ENCODE assay signal across 11 cellular contexts in the genomic region with DNA sequence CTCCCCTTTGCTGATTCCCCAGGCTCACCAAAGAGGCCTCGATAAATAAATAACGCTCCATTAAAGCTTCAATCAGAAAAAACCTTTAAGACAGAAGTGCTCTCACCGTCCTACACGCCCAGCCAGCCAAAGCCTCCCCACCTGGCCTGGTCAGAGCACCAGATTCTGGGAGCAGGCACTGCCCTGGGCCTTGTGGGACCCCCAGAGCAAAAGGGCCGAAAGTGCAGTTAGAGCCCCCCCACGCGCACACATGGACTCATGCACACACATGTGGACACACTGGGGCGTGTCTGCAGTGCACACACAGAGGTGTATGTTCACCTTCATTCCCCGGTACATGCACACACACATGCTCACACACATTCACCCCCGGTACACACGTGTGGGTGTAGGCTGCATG. TPM values are rescaled to one million over a fixed set of nuclear protein-coding genes. Genes with fewer than 3 reads are reported as not detected.
DNase-seq lines count a peak whose midpoint lies in the region; ATAC-seq and TF ChIP-seq lines count a peak whose summit lies in the region.
"Had no signal": no experiment of that assay in that cellular context is flagged by ENCODE, and none has a peak within 500 bp of the region (broad histone marks: within the 10 kb centered on the region; RNA-seq: fewer than 3 reads in every experiment).

No MANE protein-coding gene starts in this region.

- H3K4me1 ChIP-seq in Karpas-422 (ENCODE audit: low read length) (peaks cover 64% of the 10 kb centered on the region), esophagus squamous epithelium (peaks cover 28 to 63% (median 29%) of the 10 kb centered on the region in 3 donors), skeletal muscle tissue (ENCODE audit: control insufficient read depth in 3 of 3, insufficient read depth in 3 of 3, low read length in 3 of 3) (peaks cover 29 to 38% (median 35%) of the 10 kb centered on the region in 3 donors)

- no peak for DNase-seq in CD4-positive, alpha-beta T cell
- DNase-seq in Karpas-422 (no peak), esophagus squamous epithelium (lab: John Stamatoyannopoulos, UW) (no peak), D341Med (ENCODE audit: low spot score) (no peak), NCI-H146 (lab: John Stamatoyannopoulos, UW) (no peak)
- DNase-seq: Calu3, H9, NCI-H2081 treated with DMSO at 0.1 percent for 48 hours had no signal

- no peaks in the 10 kb centered on the region for H4K20me1 ChIP-seq in Karpas-422 (ENCODE audit: insufficient read depth, low read depth, low read length)

- H3K36me3 ChIP-seq in Karpas-422 (ENCODE audit: insufficient read depth, low read length) (peaks cover 12% of the 10 kb centered on the region; the same call in 1 of the 2 replicates), esophagus squamous epithelium (peaks cover 0 to 4% (median 0%) of the 10 kb centered on the region in 3 donors), skeletal muscle tissue (ENCODE audit: control insufficient read depth in 3 of 3, insufficient read depth in 3 of 3, low read length in 3 of 3) (peaks cover 7 to 8% (median 7%) of the 10 kb centered on the region in 3 donors)

- H3K4me3 ChIP-seq in Karpas-422 (ENCODE audit: low read length) (no peak overlapping the region), esophagus squamous epithelium (no peak overlapping the region), skeletal muscle tissue (ENCODE audit: low read length in 3 of 3) (no peak overlapping the region)

- no peak for TF ChIP-seq CTCF in CD4-positive, alpha-beta T cell (IDR thresholded peaks at IDR 0.05)
- TF ChIP-seq CTCF in esophagus squamous epithelium (IDR thresholded peaks at IDR 0.05) = no peak

- no peaks in the 10 kb centered on the region for H3K27me3 ChIP-seq in CD4-positive, alpha-beta T cell (ENCODE audit: control insufficient read depth, insufficient read depth, low read length)
- no peaks in the 10 kb centered on the region for H3K27me3 ChIP-seq in Karpas-422 (ENCODE audit: low read length)
- no peaks in the 10 kb centered on the region for H3K27me3 ChIP-seq in esophagus squamous epithelium
- no peaks in the 10 kb centered on the region for H3K27me3 ChIP-seq in skeletal muscle tissue (ENCODE audit: control insufficient read depth in 3 of 3, insufficient read depth in 3 of 3, low read length in 3 of 3)

- no peaks in the 10 kb centered on the region for H3K27me3 Mint-ChIP-seq in CD4-positive, alpha-beta T cell

- H3K79me2 ChIP-seq in Karpas-422 (ENCODE audit: low read length) = peaks cover 39% of the 10 kb centered on the region

- no peaks in the 10 kb centered on the region for H3K9me3 Mint-ChIP-seq in CD4-positive, alpha-beta T cell
- H3K9me3 Mint-ChIP-seq: H9 had no signal

- CTCF ChIA-PET in CD4-positive, alpha-beta T cell (lab: Charles Lee) = no interaction called here

- H3K4me1 Mint-ChIP-seq in CD4-positive, alpha-beta T cell (ENCODE audit: low read depth) = peaks cover 50% of the 10 kb centered on the region

- no peak for ATAC-seq in CD4-positive, alpha-beta T cell (ENCODE audit: poor library complexity)
- no peak for ATAC-seq in GM18870 (IDR thresholded peaks at IDR 0.05; ENCODE audit: unreplicated experiment)
- ATAC-seq in GM19397 (IDR thresholded peaks at IDR 0.05; ENCODE audit: unreplicated experiment) = no peak

- TF ChIP-seq POLR2A in esophagus squamous epithelium (IDR thresholded peaks at IDR 0.05) = no peak

- no peaks in the 10 kb centered on the region for H3K9me2 ChIP-seq in Karpas-422 (replicated peaks; ENCODE audit: insufficient read depth, low read length)

- POLR2A ChIA-PET in CD4-positive, alpha-beta T cell (lab: Charles Lee) = interaction anchor here (1.5 kb wide), 1 partner anchor 44 kb away, joined by 6 read pairs; the partner anchor contains the start of gene PXMP4

- no peak overlapping the region for H3K4me2 ChIP-seq in Karpas-422 (ENCODE audit: low read depth, low read length, poor library complexity, severe bottlenecking)

- H3K9me3 ChIP-seq in CD4-positive, alpha-beta T cell (ENCODE audit: control insufficient read depth, low read length) = no peaks in the 10 kb centered on the region
- H3K9me3 ChIP-seq in Karpas-422 (ENCODE audit: low read length) (no peaks in the 10 kb centered on the region), esophagus squamous epithelium (no peaks in the 10 kb centered on the region), skeletal muscle tissue (ENCODE audit: control insufficient read depth in 3 of 3, low read length in 3 of 3) (no peaks in the 10 kb centered on the region)

- H3K27ac ChIP-seq in CD4-positive, alpha-beta T cell (ENCODE audit: low read depth, low read length) = no peak overlapping the region
- H3K27ac ChIP-seq in Karpas-422 (ENCODE audit: low read length) = peak overlapping the region; percentile 85
- peak overlapping the region; percentile 81 to 94 (median 88) for H3K27ac ChIP-seq in esophagus squamous epithelium
- H3K27ac ChIP-seq in skeletal muscle tissue (ENCODE audit: low read depth, low read length) = peak overlapping the region; percentile 71

- H3K36me3 Mint-ChIP-seq in CD4-positive, alpha-beta T cell (ENCODE audit: low read depth) = no peaks in the 10 kb centered on the region

- no peak overlapping the region for H3K27ac Mint-ChIP-seq in CD4-positive, alpha-beta T cell

- peak overlapping the region; percentile 42 for H3K4me3 Mint-ChIP-seq in CD4-positive, alpha-beta T cell

- 96 to 100% methylated on average over 4 to 7 of the region's 11 CpGs for WGBS in esophagus squamous epithelium, 2 donors

- H3K9ac ChIP-seq in Karpas-422 (ENCODE audit: low read length) (no peak overlapping the region), skeletal muscle tissue (ENCODE audit: low read depth in 1 of 3, low read length in 3 of 3) (peak overlapping the region in 1 of 3 donors; percentile 45)

- H2AFZ ChIP-seq in Karpas-422 (ENCODE audit: low read length) = no peak overlapping the region

- intact Hi-C loops in CD4-positive, alpha-beta T cell (cut with DNase I, micrococcal nuclease) = no loop called here
- intact Hi-C loops in esophagus squamous epithelium (cut with DNase I) = no loop called here

RNA-seq across cellular contexts. Expression of gene NECAB3, which starts 1.9 kb away (rescaled TPM):
- 1 to 10 TPM; 8.7 to 9.2 TPM for total RNA-seq in CD4-positive, alpha-beta T cell
- 38.2 and 89.2 TPM in 2 replicates for total RNA-seq in Karpas-422 (2014; rRNA removed; shearing (Covaris generic); ENCODE audit: low replicate concordance)
- total RNA-seq in esophagus squamous epithelium (10 to 100 TPM; 12.6 to 25.9 (median 19.1) TPM), skeletal muscle tissue (32.4 TPM)

RNA-seq across cellular contexts. Expression of gene ACTL10, which starts 9.4 kb away (rescaled TPM):
- under 1 TPM; 0.28 to 0.55 TPM for total RNA-seq in CD4-positive, alpha-beta T cell
- total RNA-seq in Karpas-422 (2014; rRNA removed; shearing (Covaris generic); ENCODE audit: low replicate concordance) = 2.5 and 9.2 TPM in 2 replicates
- total RNA-seq in esophagus squamous epithelium (1 to 10 TPM; 1.8 to 4.4 (median 3.5) TPM), skeletal muscle tissue (1.0 TPM)

RNA-seq across cellular contexts. Expression of gene E2F1, which starts 10.1 kb away (rescaled TPM):
- total RNA-seq in CD4-positive, alpha-beta T cell = 1 to 10 TPM; 1.2 to 1.6 TPM
- 19.2 and 37.2 TPM in 2 replicates for total RNA-seq in Karpas-422 (2014; rRNA removed; shearing (Covaris generic); ENCODE audit: low replicate concordance)
- total RNA-seq in esophagus squamous epithelium = 1 to 10 TPM; 2.1 to 4.8 (median 3.1) TPM
- total RNA-seq in skeletal muscle tissue = 5.2 TPM

RNA-seq across cellular contexts. Expression of gene C20orf144, which starts 14.0 kb away (rescaled TPM):
- total RNA-seq in CD4-positive, alpha-beta T cell = under 1 TPM; 0.17 to 0.19 TPM
- total RNA-seq in Karpas-422 (2014; rRNA removed; shearing (Covaris generic); ENCODE audit: low replicate concordance) = 0.45 and 0.69 TPM in 2 replicates
- total RNA-seq in esophagus squamous epithelium (not detected), skeletal muscle tissue (not detected)

RNA-seq across cellular contexts. Expression of gene PXMP4, which starts 44.0 kb away (rescaled TPM):
- total RNA-seq in CD4-positive, alpha-beta T cell = 1 to 10 TPM; 3.6 to 4.1 TPM
- 3.8 and 4.7 TPM in 2 replicates for total RNA-seq in Karpas-422 (2014; rRNA removed; shearing (Covaris generic); ENCODE audit: low replicate concordance)
- total RNA-seq in esophagus squamous epithelium = 10 to 100 TPM in 2 of 4 donors, 1 to 10 TPM in 2; 3.4 to 11.7 (median 7.6) TPM
- total RNA-seq in skeletal muscle tissue = 7.3 TPM
